In the genomic region with DNA sequence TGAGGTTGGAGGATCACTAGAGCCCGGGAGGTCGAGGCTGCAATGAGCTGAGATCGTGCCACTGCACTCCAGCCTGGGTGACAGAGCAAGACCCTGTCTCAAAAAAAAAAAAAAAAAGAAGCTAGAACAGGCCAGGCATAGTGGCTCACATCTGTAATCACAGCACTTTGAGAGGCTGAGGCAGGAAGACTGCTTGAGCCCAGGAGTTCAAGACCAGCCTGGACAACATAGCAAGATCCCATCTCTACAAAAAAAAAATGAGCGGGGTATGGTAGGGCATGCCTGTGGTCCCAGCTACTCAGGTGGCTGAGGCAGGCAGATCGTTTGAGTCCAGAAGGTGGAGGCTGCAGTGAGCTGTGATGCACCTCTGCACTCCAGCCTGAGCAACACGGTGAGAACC, we compare ENCODE assay signal across 1 cellular context.
TF ChIP-seq lines count a peak whose summit lies in the region.

No MANE protein-coding gene starts in this region.

TF ChIP-seq in HepG2, 621 proteins besides CTCF, POLR2A, EP300 and RAD21:
- peak; percentile 80 for TF ChIP-seq ZNF121 (CRISPR knock-in tag; IDR thresholded peaks at IDR 0.05)
